In genomic region chr12:29316772-29317171, GRCh38 we compare ENCODE assay signal across 16 cellular contexts.
DNase-seq lines count a peak whose midpoint lies in the region; ATAC-seq and TF ChIP-seq lines count a peak whose summit lies in the region.
"Had no signal": no experiment of that assay in that cellular context is flagged by ENCODE, and none has a peak within 500 bp of the region (broad histone marks: within the 10 kb centered on the region; RNA-seq: fewer than 3 reads in every experiment).

No MANE protein-coding gene starts in this region.

- peaks cover 0 to 3% of the 10 kb centered on the region in 2 donors for H3K36me3 Mint-ChIP-seq in stimulated activated naive B cell treated with anti-CD40 and anti-IgM and Interleukin-4, amounts not matched to agents 10 μg/mL and 1 μg/mL and 100 μg/mL, for 72 hours
- no peaks in the 10 kb centered on the region for H3K36me3 Mint-ChIP-seq in activated CD4-positive, alpha-beta T cell treated with anti-CD3 and anti-CD28 coated beads for 36 hours (ENCODE audit: low read depth)
- peaks cover 3% of the 10 kb centered on the region for H3K36me3 Mint-ChIP-seq in progenitor cell of endocrine pancreas (ENCODE audit: insufficient read depth)

- peaks cover 8 to 12% of the 10 kb centered on the region in 2 donors for H3K4me1 Mint-ChIP-seq in stimulated activated naive B cell treated with anti-CD40 and anti-IgM and Interleukin-4, amounts not matched to agents 10 μg/mL and 1 μg/mL and 100 μg/mL, for 72 hours
- H3K4me1 Mint-ChIP-seq in activated CD4-positive, alpha-beta T cell treated with anti-CD3 and anti-CD28 coated beads for 36 hours, result peaks cover 6% of the 10 kb centered on the region
- peaks cover 6% of the 10 kb centered on the region for H3K4me1 Mint-ChIP-seq in progenitor cell of endocrine pancreas (ENCODE audit: low read depth)

- no peaks in the 10 kb centered on the region for H3K27me3 Mint-ChIP-seq in stimulated activated naive B cell treated with anti-CD40 and anti-IgM and Interleukin-4, amounts not matched to agents 10 μg/mL and 1 μg/mL and 100 μg/mL, for 72 hours
- no peaks in the 10 kb centered on the region for H3K27me3 Mint-ChIP-seq in activated CD4-positive, alpha-beta T cell treated with anti-CD3 and anti-CD28 coated beads for 36 hours
- no peaks in the 10 kb centered on the region for H3K27me3 Mint-ChIP-seq in progenitor cell of endocrine pancreas
- H3K27me3 Mint-ChIP-seq: stimulated activated naive CD8-positive, alpha-beta T cell treated with anti-CD3 and anti-CD28 coated beads, Interleukin-15, Interleukin-2, amounts not matched to agents 100 ng/mL and 50 ng/mL, for 24 hours had no signal

- WGBS in GM23248 (ENCODE audit: low coverage in 1 of 2, low lambda C conversion rate in 2 of 2, missing lambda C conversion rate in 2 of 2), 2 experiments, result 44 to 50% methylated on average over 4 of the region's 4 CpGs

- H3K4me3 Mint-ChIP-seq in stimulated activated naive B cell treated with anti-CD40 and anti-IgM and Interleukin-4, amounts not matched to agents 10 μg/mL and 1 μg/mL and 100 μg/mL, for 72 hours, result no peak overlapping the region
- H3K4me3 Mint-ChIP-seq in activated CD4-positive, alpha-beta T cell treated with anti-CD3 and anti-CD28 coated beads for 36 hours, result no peak overlapping the region
- H3K4me3 Mint-ChIP-seq in progenitor cell of endocrine pancreas (ENCODE audit: low read depth), result no peak overlapping the region
- H3K4me3 Mint-ChIP-seq: stimulated activated naive CD8-positive, alpha-beta T cell treated with anti-CD3 and anti-CD28 coated beads, Interleukin-15, Interleukin-2, amounts not matched to agents 100 ng/mL and 50 ng/mL, for 24 hours had no signal

- H3K4me1 ChIP-seq in GM23248 (ENCODE audit: insufficient read depth), result peaks cover 37% of the 10 kb centered on the region
- H3K4me1 ChIP-seq in osteoblast (ENCODE audit: insufficient read depth, low read length), result peaks cover 26% of the 10 kb centered on the region

- CTCF ChIA-PET in activated CD4-positive, alpha-beta T cell treated with anti-CD3 and anti-CD28 coated beads for 36 hours (lab: Charles Lee), result interaction anchor here (1.6 to 5.0 kb wide), 8 partner anchors 8 to 244 kb away, joined by 3 to 31 read pairs (median 8); no protein-coding TSS in a partner anchor

- H3K9ac ChIP-seq in GM23248, result no peak overlapping the region

- H3K27me3 ChIP-seq in GM23248 (replicated peaks; ENCODE audit: insufficient read depth), result no peaks in the 10 kb centered on the region
- no peaks in the 10 kb centered on the region for H3K27me3 ChIP-seq in osteoblast (ENCODE audit: insufficient read depth, low read length)
- H3K27me3 ChIP-seq: left lung, ovary had no signal

- intact Hi-C loops in cardiac septum (cut with DNase I), result loop anchor here (5.0 kb wide), 2 partner anchors 66 to 229 kb away; partner anchors contain the start of gene ERGIC2
- intact Hi-C loops in activated CD4-positive, alpha-beta T cell treated with anti-CD3 and anti-CD28 coated beads for 36 hours (cut with DNase I, micrococcal nuclease), result loop anchor here (1.0 to 2.0 kb wide), 4 partner anchors 169 to 243 kb away; no protein-coding TSS in a partner anchor

- H3K4me3 ChIP-seq in GM23248, result no peak overlapping the region
- no peak overlapping the region for H3K4me3 ChIP-seq in osteoblast (ENCODE audit: insufficient read depth, low read length)
- H3K4me3 ChIP-seq: left lung, ovary, SK-N-MC had no signal

- H3K36me3 ChIP-seq in GM23248 (ENCODE audit: low read depth) (no peaks in the 10 kb centered on the region), osteoblast (ENCODE audit: insufficient read depth, low read length) (no peaks in the 10 kb centered on the region)
- H3K36me3 ChIP-seq: ovary had no signal

- peak overlapping the region; percentile 55 for H3K4me2 ChIP-seq in GM23248 (ENCODE audit: unreplicated experiment)
- peak overlapping the region; percentile 17 for H3K4me2 ChIP-seq in osteoblast (ENCODE audit: insufficient read depth, low read length)

- no peaks in the 10 kb centered on the region for H3K9me3 ChIP-seq in GM23248 (ENCODE audit: low read depth)
- H3K9me3 ChIP-seq in osteoblast (ENCODE audit: low read depth, low read length), result no peaks in the 10 kb centered on the region
- H3K9me3 ChIP-seq: left lung, ovary had no signal

- ATAC-seq in stimulated activated naive B cell treated with anti-CD40 and anti-IgM and Interleukin-4, amounts not matched to agents 10 μg/mL and 1 μg/mL and 100 μg/mL, for 72 hours (replicated peaks), result no peak
- no peak for ATAC-seq in activated CD4-positive, alpha-beta T cell treated with anti-CD3 and anti-CD28 coated beads for 36 hours
- ATAC-seq: left lung had no signal

- POLR2A ChIA-PET in activated CD4-positive, alpha-beta T cell treated with anti-CD3 and anti-CD28 coated beads for 36 hours (lab: Charles Lee), result no interaction called here

- peaks cover 42% of the 10 kb centered on the region for H3F3A ChIP-seq in GM23248 (ENCODE audit: insufficient read depth)

- H3K79me2 ChIP-seq in GM23248 (ENCODE audit: insufficient read depth), result no peaks in the 10 kb centered on the region
- no peaks in the 10 kb centered on the region for H3K79me2 ChIP-seq in osteoblast (ENCODE audit: insufficient read depth, low read length)

- TF ChIP-seq CTCF in osteoblast (IDR thresholded peaks at IDR 0.05; ENCODE audit: extremely low read depth, low read depth, low read length) (no peak), progenitor cell of endocrine pancreas (IDR thresholded peaks at IDR 0.05; ENCODE audit: unreplicated experiment) (no peak)

- in situ Hi-C loops in GM23248 (cut with MboI), result no loop called here

- H2AFZ ChIP-seq in GM23248 (no peak overlapping the region), osteoblast (ENCODE audit: low read length) (no peak overlapping the region)

- H4K20me1 ChIP-seq in GM23248 (ENCODE audit: insufficient read depth) (no peaks in the 10 kb centered on the region), osteoblast (ENCODE audit: insufficient read depth, low read length) (no peaks in the 10 kb centered on the region)

- no peaks in the 10 kb centered on the region for H3K9me2 ChIP-seq in GM23248 (ENCODE audit: insufficient read depth)

- peak overlapping the region; percentile 13; the same call in 1 of the 2 replicates for H3K27ac ChIP-seq in GM23248
- peak overlapping the region; percentile 43 for H3K27ac ChIP-seq in osteoblast (ENCODE audit: low read depth, low read length)
- H3K27ac ChIP-seq: left lung, ovary, SK-N-MC had no signal

- H3K9me3 Mint-ChIP-seq in stimulated activated naive B cell treated with anti-CD40 and anti-IgM and Interleukin-4, amounts not matched to agents 10 μg/mL and 1 μg/mL and 100 μg/mL, for 72 hours, result no peaks in the 10 kb centered on the region
- H3K9me3 Mint-ChIP-seq in activated CD4-positive, alpha-beta T cell treated with anti-CD3 and anti-CD28 coated beads for 36 hours (ENCODE audit: low read depth), result no peaks in the 10 kb centered on the region
- no peaks in the 10 kb centered on the region for H3K9me3 Mint-ChIP-seq in progenitor cell of endocrine pancreas (ENCODE audit: low read depth)
- H3K9me3 Mint-ChIP-seq: stimulated activated naive CD8-positive, alpha-beta T cell treated with anti-CD3 and anti-CD28 coated beads, Interleukin-15, Interleukin-2, amounts not matched to agents 100 ng/mL and 50 ng/mL, for 24 hours had no signal

- DNase-seq in GM23248 (peak; percentile 74), amniotic epithelial cell (ENCODE audit: low read depth) (peak; percentile 29), cardiac septum (ENCODE audit: low spot score) (peak; percentile 76), osteoblast (ENCODE audit: insufficient read length, low spot score, missing footprints) (no peak), LoVo (ENCODE audit: low spot score) (no peak), progenitor cell of endocrine pancreas (ENCODE audit: low spot score, unreplicated experiment) (no peak)
- DNase-seq in stimulated activated naive B cell treated with anti-CD40 and anti-IgM and Interleukin-4, amounts not matched to agents 10 μg/mL and 1 μg/mL and 100 μg/mL, for 72 hours, result no peak
- DNase-seq in activated CD4-positive, alpha-beta T cell treated with anti-CD3 and anti-CD28 coated beads for 36 hours, result no peak
- DNase-seq: activated CD4-positive, alpha-beta T cell treated with anti-CD3 and anti-CD28 coated beads for 1 hour; left lung; NCI-H1092 treated with DMSO at 0.1 percent for 48 hours; NCI-H524; ovary; stimulated activated CD4-positive, alpha-beta T cell treated with anti-CD3 and anti-CD28 coated beads, Interleukin-2, amount 100 ng/mL, for 48 hours had no signal

- H3K27ac Mint-ChIP-seq in stimulated activated naive B cell treated with anti-CD40 and anti-IgM and Interleukin-4, amounts not matched to agents 10 μg/mL and 1 μg/mL and 100 μg/mL, for 72 hours, result no peak overlapping the region
- H3K27ac Mint-ChIP-seq in activated CD4-positive, alpha-beta T cell treated with anti-CD3 and anti-CD28 coated beads for 36 hours, result no peak overlapping the region
- no peak overlapping the region for H3K27ac Mint-ChIP-seq in progenitor cell of endocrine pancreas
- H3K27ac Mint-ChIP-seq: stimulated activated naive CD8-positive, alpha-beta T cell treated with anti-CD3 and anti-CD28 coated beads, Interleukin-15, Interleukin-2, amounts not matched to agents 100 ng/mL and 50 ng/mL, for 24 hours had no signal

Comparison
In these comparisons a context has a peak if more than half of its experiments do, and no peak if none do; other contexts are left out.
1. DNase-seq: peak in GM23248 (single experiment), amniotic epithelial cell (single experiment) and cardiac septum (single experiment); none in osteoblast (single experiment), stimulated activated naive B cell treated with anti-CD40 and anti-IgM and Interleukin-4, amounts not matched to agents 10 μg/mL and 1 μg/mL and 100 μg/mL, for 72 hours (single experiment), LoVo (single experiment), activated CD4-positive, alpha-beta T cell treated with anti-CD3 and anti-CD28 coated beads for 36 hours (single experiment) and progenitor cell of endocrine pancreas (single experiment).